ENCODE assay signal across 13 cellular contexts in genomic region chr5:32507738-32508434, GRCh38.
DNase-seq lines count a peak whose midpoint lies in the region; TF ChIP-seq lines count a peak whose summit lies in the region.
"Had no signal": no experiment of that assay in that cellular context is flagged by ENCODE, and none has a peak within 500 bp of the region (broad histone marks: within the 10 kb centered on the region; RNA-seq: fewer than 3 reads in every experiment).

No MANE protein-coding gene starts in this region.

- H3K9ac ChIP-seq in adipocyte (ENCODE audit: low read length), result peak overlapping the region; percentile 74

- H3K27me3 Mint-ChIP-seq in endothelial cell (ENCODE audit: unreplicated experiment), result no peaks in the 10 kb centered on the region

- H3K4me1 Mint-ChIP-seq in endothelial cell (ENCODE audit: unreplicated experiment), result peaks cover 25% of the 10 kb centered on the region

- peak overlapping the region; percentile 60 for H3K27ac ChIP-seq in suprapubic skin

- peak; percentile 23 for DNase-seq in NCI-H2196 (lab: John Stamatoyannopoulos, UW; ENCODE audit: unreplicated experiment)
- no peak for DNase-seq in NCI-H2196 treated with DMSO at 0.1 percent for 48 hours (lab: John Stamatoyannopoulos, UW; ENCODE audit: unreplicated experiment)
- peak; percentile 38 for DNase-seq in adipocyte (ENCODE audit: low read depth)
- DNase-seq in hepatic stellate cell (ENCODE audit: low spot score), result peak; percentile 59
- no peak for DNase-seq in suprapubic skin (ENCODE audit: low spot score in 2 of 2)
- DNase-seq in endothelial cell (ENCODE audit: low spot score), result no peak
- no peak for DNase-seq in NCI-H510A treated with DMSO at 0.1 percent for 48 hours (lab: John Stamatoyannopoulos, UW)
- no peak for DNase-seq in SIG-M5 treated with dmso at 0.1 percent for 504 hours (lab: John Stamatoyannopoulos, UW; ENCODE audit: unreplicated experiment)
- DNase-seq: 8988T, activated gamma-delta T cell treated with Interleukin-2 at 50 U/mL for 16 hours, KG1, NCI-H524, SIG-M5 had no signal

- no peak for TF ChIP-seq EP300 in suprapubic skin (IDR thresholded peaks at IDR 0.05)

- 16% methylated on average over 7 of the region's 7 CpGs for WGBS in suprapubic skin

- H3K36me3 ChIP-seq in adipocyte (ENCODE audit: control insufficient read depth, insufficient read depth, low read length, severe bottlenecking) (no peaks in the 10 kb centered on the region), suprapubic skin (no peaks in the 10 kb centered on the region)

- H3K27ac Mint-ChIP-seq in endothelial cell (ENCODE audit: unreplicated experiment), result no peak overlapping the region

- H3K36me3 Mint-ChIP-seq in endothelial cell (ENCODE audit: low read depth, unreplicated experiment), result no peaks in the 10 kb centered on the region

- H3K4me3 ChIP-seq in adipocyte (ENCODE audit: low read length), result peak overlapping the region; percentile 56
- H3K4me3 ChIP-seq in suprapubic skin, result no peak overlapping the region

- peaks cover 53% of the 10 kb centered on the region for H3K4me1 ChIP-seq in adipocyte (ENCODE audit: control insufficient read depth, insufficient read depth, low read length)
- peaks cover 45% of the 10 kb centered on the region for H3K4me1 ChIP-seq in suprapubic skin

- H3K9me3 Mint-ChIP-seq in endothelial cell (ENCODE audit: unreplicated experiment), result no peaks in the 10 kb centered on the region

- TF ChIP-seq POLR2A in suprapubic skin (IDR thresholded peaks at IDR 0.05), result no peak

- H3K9me3 ChIP-seq in adipocyte (ENCODE audit: control insufficient read depth, low read length), result no peaks in the 10 kb centered on the region
- no peaks in the 10 kb centered on the region for H3K9me3 ChIP-seq in suprapubic skin

- no peaks in the 10 kb centered on the region for H3K27me3 ChIP-seq in adipocyte (replicated peaks; ENCODE audit: control insufficient read depth, insufficient read depth, low read length)
- no peaks in the 10 kb centered on the region for H3K27me3 ChIP-seq in suprapubic skin

- H3K4me3 Mint-ChIP-seq in endothelial cell (ENCODE audit: unreplicated experiment), result no peak overlapping the region

- TF ChIP-seq CTCF in suprapubic skin (IDR thresholded peaks at IDR 0.05), result no peak
- no peak for TF ChIP-seq CTCF in endothelial cell (IDR thresholded peaks at IDR 0.05; ENCODE audit: unreplicated experiment)

Comparison
In these comparisons a context has a peak if more than half of its experiments do, and no peak if none do; other contexts are left out.
1. DNase-seq: peak in NCI-H2196 (single experiment), adipocyte (single experiment) and hepatic stellate cell (single experiment); none in NCI-H2196 treated with DMSO at 0.1 percent for 48 hours (single experiment), suprapubic skin (0 of 2), endothelial cell (single experiment), NCI-H510A treated with DMSO at 0.1 percent for 48 hours (single experiment) and SIG-M5 treated with dmso at 0.1 percent for 504 hours (single experiment).